Comparison of ENCODE assay signal across 8 cellular contexts in genomic region chr22:31347251-31348008, GRCh38. TPM values are rescaled to one million over a fixed set of nuclear protein-coding genes. Genes with fewer than 3 reads are reported as not detected.
DNase-seq lines count a peak whose midpoint lies in the region; ATAC-seq and TF ChIP-seq lines count a peak whose summit lies in the region.

No MANE protein-coding gene starts in this region.

- no peaks in the 10 kb centered on the region for H3K9me3 ChIP-seq in stomach smooth muscle (ENCODE audit: control insufficient read depth in 2 of 2, low read length in 2 of 2)

- no peak for ATAC-seq in natural killer cell
- ATAC-seq in HG03439 (IDR thresholded peaks at IDR 0.05; ENCODE audit: unreplicated experiment), result no peak

- no peaks in the 10 kb centered on the region for H3K27me3 Mint-ChIP-seq in natural killer cell (ENCODE audit: low read depth in 2 of 2)

- H3K9me3 Mint-ChIP-seq in natural killer cell, result no peaks in the 10 kb centered on the region

- H3K4me1 ChIP-seq in stomach smooth muscle (ENCODE audit: control insufficient read depth, insufficient read depth, low read length), result peaks cover 39% of the 10 kb centered on the region

- H3K9ac ChIP-seq in stomach smooth muscle (ENCODE audit: low read length in 2 of 2), result peak overlapping the region; percentile 80

- no peaks in the 10 kb centered on the region for H3K36me3 Mint-ChIP-seq in natural killer cell

- TF ChIP-seq CTCF in fibroblast of pulmonary artery (IDR thresholded peaks at IDR 0.05; ENCODE audit: low read length, missing control alignments) (no peak), natural killer cell (IDR thresholded peaks at IDR 0.05) (no peak)

- intact Hi-C loops in natural killer cell (cut with micrococcal nuclease), result loop anchor here (2.0 to 10.0 kb wide), 2 partner anchors 57 to 147 kb away; partner anchors contain the start of gene SFI1

- H3K4me1 Mint-ChIP-seq in natural killer cell, result peaks cover 30 to 33% of the 10 kb centered on the region in 2 donors

- peak overlapping the region; percentile 80 for H3K27ac ChIP-seq in stomach smooth muscle (ENCODE audit: low read length)

- H3K4me3 ChIP-seq in fibroblast of pulmonary artery (replicated peaks; ENCODE audit: low read depth, low read length), result peak overlapping the region; percentile 68
- H3K4me3 ChIP-seq in stomach smooth muscle (ENCODE audit: low read length in 2 of 2), result peak overlapping the region; percentile 81 to 91

- peak overlapping the region; percentile 88 for H3K4me3 Mint-ChIP-seq in natural killer cell

- DNase-seq in DMS114 treated with DMSO at 0.1 percent for 48 hours (lab: John Stamatoyannopoulos, UW; ENCODE audit: unreplicated experiment), result peak; percentile 56
- peak; percentile 74 for DNase-seq in HuH-7 (ENCODE audit: low spot score)
- DNase-seq in RPMI7951 (ENCODE audit: low read depth), result peak; percentile 74
- DNase-seq in activated effector memory CD4-positive, alpha-beta T cell treated with Interleukin-2 at 50 U/mL for 16 hours, result peak; percentile 34
- peak; percentile 74 for DNase-seq in fibroblast of pulmonary artery (ENCODE audit: low read depth)
- peak; percentile 29 for DNase-seq in natural killer cell

- H3K27me3 ChIP-seq in stomach smooth muscle (ENCODE audit: control insufficient read depth in 1 of 2, insufficient read depth in 2 of 2, low read length in 2 of 2), result peaks cover 0 to under 1% of the 10 kb centered on the region in 2 donors

- no peaks in the 10 kb centered on the region for H3K36me3 ChIP-seq in stomach smooth muscle (ENCODE audit: control insufficient read depth in 2 of 2, insufficient read depth in 2 of 2, low read length in 2 of 2)

- peak overlapping the region; percentile 62 to 71 for H3K27ac Mint-ChIP-seq in natural killer cell

RNA-seq across cellular contexts. Expression of gene PATZ1, which starts 1.3 kb away (rescaled TPM):
- 4.4 and 5.2 TPM in 2 replicates for total RNA-seq in RPMI7951 (2014; rRNA removed; shearing (Covaris generic))
- 10 to 100 TPM; 31.5 to 39.2 (median 37.3) TPM for total RNA-seq in natural killer cell

RNA-seq across cellular contexts. Expression of gene DRG1, which starts 52.0 kb away (rescaled TPM):
- 72.3 and 83.7 TPM in 2 replicates for total RNA-seq in RPMI7951 (2014; rRNA removed; shearing (Covaris generic))
- total RNA-seq in natural killer cell, result 10 to 100 TPM; 50.2 to 60.3 (median 55.4) TPM

RNA-seq across cellular contexts. Expression of gene PIK3IP1, which starts 55.1 kb away (rescaled TPM):
- 3.0 and 4.0 TPM in 2 replicates for total RNA-seq in RPMI7951 (2014; rRNA removed; shearing (Covaris generic))
- 100 to 1,000 TPM; 132 to 180 (median 161) TPM for total RNA-seq in natural killer cell

Comparison
In these comparisons a context has a peak if more than half of its experiments do, and no peak if none do; other contexts are left out.
1. RNA of gene PIK3IP1, which starts 55.1 kb away (total RNA-seq): 132 to 180 TPM in natural killer cell; 3.0 to 4.0 TPM in RPMI7951; every median in the first group is over 10 times any median in the second.
2. Peak in every context shown above with its lines, with median percentiles within 50 percentile points of each other: DNase-seq.